Comparison of ENCODE assay signal across 8 cellular contexts in the genomic region with DNA sequence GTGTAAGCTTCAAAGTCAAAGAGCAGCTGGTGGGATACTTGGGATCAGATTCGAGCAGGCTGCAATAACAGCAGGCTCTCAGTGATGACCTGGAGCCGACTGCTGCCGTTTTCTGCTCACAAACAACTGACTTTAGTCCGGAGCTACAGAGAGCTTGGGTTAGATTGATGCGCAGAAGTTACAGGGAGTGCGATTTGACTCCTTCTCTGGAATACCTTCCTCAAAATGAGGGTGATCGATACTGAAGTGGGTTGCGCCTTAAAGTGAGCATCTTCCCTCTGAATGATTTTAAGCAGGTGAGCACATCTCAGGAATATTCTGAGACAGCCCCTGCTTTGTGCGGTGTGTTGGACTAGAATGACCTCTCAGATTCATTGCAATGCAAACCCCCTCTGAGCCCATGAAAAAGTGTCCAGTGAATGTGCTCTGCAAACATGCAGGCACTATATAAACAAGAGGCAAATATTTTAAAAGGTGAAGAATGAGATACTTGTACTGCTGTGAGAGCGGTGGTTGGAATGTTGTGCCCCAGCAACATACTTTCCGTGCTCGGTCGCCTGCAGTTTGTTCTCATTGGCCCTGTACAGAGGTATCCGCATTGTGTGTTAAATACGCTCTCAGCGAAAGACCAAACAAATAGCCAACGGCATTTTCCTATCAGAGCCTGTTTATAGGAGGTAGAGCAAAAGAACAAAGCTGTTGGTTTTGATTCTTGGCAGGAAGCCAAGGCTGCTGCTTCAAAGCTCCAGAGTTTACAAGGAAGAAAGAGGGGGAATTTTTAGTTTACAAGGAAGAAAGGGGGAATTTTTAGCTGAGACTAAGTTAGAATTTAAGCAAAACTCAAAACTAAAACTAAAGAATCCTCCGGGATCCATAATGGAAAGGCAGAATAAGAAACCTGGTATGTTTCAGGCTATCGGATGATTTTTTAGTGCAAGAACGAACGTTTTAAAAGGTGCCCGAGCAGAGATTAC.
A peak's percentile ranks its signal among the peaks of the same experiment; 100 is the strongest.
DNase-seq lines count a peak whose midpoint lies in the region; ATAC-seq, FAIRE-seq and TF ChIP-seq lines count a peak whose summit lies in the region.

No MANE protein-coding gene starts in this region.

- H3K4me2 ChIP-seq in neural progenitor cell, result peak overlapping the region; percentile 63

- no peak for ATAC-seq in GM18873 (IDR thresholded peaks at IDR 0.05; ENCODE audit: low FRiP score, unreplicated experiment)

- peak overlapping the region; percentile 8 for H2AFZ ChIP-seq in neural progenitor cell (replicated peaks)

- intact Hi-C loops in esophagus muscularis mucosa (cut with DNase I), result loop anchor here (5.0 kb wide), 1 partner anchor 68 kb away; a partner anchor contains a TSS

- H3F3A ChIP-seq in neural progenitor cell (ENCODE audit: low read depth), result peaks cover 37% of the 10 kb centered on the region

- FAIRE-seq in GM19239 (lab: Jason Lieb, UNC), result no peak

- H3K9me3 Mint-ChIP-seq in neural progenitor cell, result no peaks in the 10 kb centered on the region

- H3K4me1 Mint-ChIP-seq in neural progenitor cell, result peaks cover 64% of the 10 kb centered on the region

- no peak overlapping the region for H3K9ac ChIP-seq in neural progenitor cell

- peak; percentile 51 for DNase-seq in Caki2 (ENCODE audit: low read depth)
- DNase-seq in NCI-H345 treated with DMSO at 0.1 percent for 48 hours (lab: John Stamatoyannopoulos, UW; ENCODE audit: unreplicated experiment), result peak; percentile 79
- no peak for DNase-seq in esophagus muscularis mucosa (ENCODE audit: extremely low spot score)
- DNase-seq in neural progenitor cell (ENCODE audit: low spot score), result peak; percentile 65
- no peak for DNase-seq in GM19239 (ENCODE audit: insufficient read length, low spot score)
- DNase-seq in NCI-H187 treated with DMSO at 0.1 percent for 48 hours (lab: John Stamatoyannopoulos, UW), result no peak
- DNase-seq in activated gamma-delta T cell (lab: John Stamatoyannopoulos, UW), result no peak

- no peaks in the 10 kb centered on the region for H3K79me2 ChIP-seq in neural progenitor cell (ENCODE audit: low read depth)

- H3K27me3 Mint-ChIP-seq in neural progenitor cell (ENCODE audit: insufficient read depth, low read depth), result peaks cover 6% of the 10 kb centered on the region

- H3K36me3 Mint-ChIP-seq in neural progenitor cell, result peaks cover 2% of the 10 kb centered on the region

- TF ChIP-seq CTCF in esophagus muscularis mucosa (IDR thresholded peaks at IDR 0.05) (no peak), neural progenitor cell (IDR thresholded peaks at IDR 0.05) (no peak)

- WGBS in esophagus muscularis mucosa, result 50% methylated on average over 22 of the region's 22 CpGs

- H4K20me1 ChIP-seq in neural progenitor cell (ENCODE audit: low read depth), result no peaks in the 10 kb centered on the region

- H3K27ac ChIP-seq in esophagus muscularis mucosa (replicated peaks in 1 of 4), result peak overlapping the region; percentile 52 to 75 (median 64)
- no peak overlapping the region for H3K27ac ChIP-seq in neural progenitor cell

- H3K4me3 ChIP-seq in esophagus muscularis mucosa, result peak overlapping the region; percentile 33 to 40 (median 34)
- H3K4me3 ChIP-seq in neural progenitor cell, result no peak overlapping the region

- no peaks in the 10 kb centered on the region for H3K9me3 ChIP-seq in esophagus muscularis mucosa
- no peaks in the 10 kb centered on the region for H3K9me3 ChIP-seq in neural progenitor cell (ENCODE audit: low read depth)

- no peak for TF ChIP-seq EP300 in esophagus muscularis mucosa (IDR thresholded peaks at IDR 0.05)

- H3K27me3 ChIP-seq in esophagus muscularis mucosa (no peaks in the 10 kb centered on the region), neural progenitor cell (no peaks in the 10 kb centered on the region)

- H3K4me3 Mint-ChIP-seq in neural progenitor cell, result peak overlapping the region; percentile 75

- H3K36me3 ChIP-seq in esophagus muscularis mucosa (no peaks in the 10 kb centered on the region), neural progenitor cell (no peaks in the 10 kb centered on the region)

- H3K4me1 ChIP-seq in esophagus muscularis mucosa (peaks cover 45 to 56% (median 49%) of the 10 kb centered on the region in 4 donors), neural progenitor cell (peaks cover 56% of the 10 kb centered on the region)

- in situ Hi-C loops in Caki2 (cut with HindIII; ENCODE audit: low pct_unique_long_range_greater_than_20kb, low sequenced_read_pairs), result no loop called here

- no peak for TF ChIP-seq POLR2A in esophagus muscularis mucosa (IDR thresholded peaks at IDR 0.05; ENCODE audit: low read depth)

- H3K27ac Mint-ChIP-seq in neural progenitor cell, result peak overlapping the region; percentile 92

Comparison
In these comparisons a context has a peak if more than half of its experiments do, and no peak if none do; other contexts are left out.
1. DNase-seq: peak in Caki2 (single experiment), NCI-H345 treated with DMSO at 0.1 percent for 48 hours (single experiment) and neural progenitor cell (single experiment); none in esophagus muscularis mucosa (single experiment), GM19239 (single experiment), NCI-H187 treated with DMSO at 0.1 percent for 48 hours (single experiment) and activated gamma-delta T cell (single experiment).